In genomic region chr6:53494076-53494475, GRCh38 we compare ENCODE assay signal across 27 cellular contexts. TPM values are rescaled to one million over a fixed set of nuclear protein-coding genes. Genes with fewer than 3 reads are reported as not detected.
DNase-seq lines count a peak whose midpoint lies in the region; ATAC-seq, FAIRE-seq and TF ChIP-seq lines count a peak whose summit lies in the region.
"Had no signal": no experiment of that assay in that cellular context is flagged by ENCODE, and none has a peak within 500 bp of the region (broad histone marks: within the 10 kb centered on the region; RNA-seq: fewer than 3 reads in every experiment).

No MANE protein-coding gene starts in this region.

- in situ Hi-C loops in GM23248 (cut with MboI) = loop anchor here (10.0 kb wide), 2 partner anchors 151 to 231 kb away; no protein-coding TSS in a partner anchor

- 0 out of 2 replicates have a peak overlapping the region, but pooled peaks have one; percentile 50 for H3K4me3 ChIP-seq in GM23248
- peak overlapping the region; percentile 78 for H3K4me3 ChIP-seq in adipocyte (ENCODE audit: low read length)
- no peak overlapping the region for H3K4me3 ChIP-seq in fibroblast of lung (replicated peaks in 1 of 4; ENCODE audit: control extremely low read depth in 1 of 4, insufficient read depth in 1 of 4, low read depth in 3 of 4, low read length in 4 of 4)
- H3K4me3 ChIP-seq in skeletal muscle satellite cell (ENCODE audit: low read length) = no peak overlapping the region
- H3K4me3 ChIP-seq: GM12878, lower lobe of right lung, mucosa of descending colon, ovary, PC-9, spleen had no signal

- H3F3A ChIP-seq in GM23248 (ENCODE audit: insufficient read depth) = peaks cover 36% of the 10 kb centered on the region

- no peaks in the 10 kb centered on the region for H3K79me2 ChIP-seq in GM23248 (ENCODE audit: insufficient read depth)
- H3K79me2 ChIP-seq in fibroblast of lung (ENCODE audit: control insufficient read depth, insufficient read depth, low read length) = no peaks in the 10 kb centered on the region

- H4K20me1 ChIP-seq in GM23248 (ENCODE audit: insufficient read depth) = no peaks in the 10 kb centered on the region
- no peaks in the 10 kb centered on the region for H4K20me1 ChIP-seq in fibroblast of lung (ENCODE audit: control insufficient read depth, extremely low read depth, insufficient read depth, low read length)

- H3K9me3 ChIP-seq in GM23248 (ENCODE audit: low read depth) (no peaks in the 10 kb centered on the region), adipocyte (ENCODE audit: control insufficient read depth, low read length) (no peaks in the 10 kb centered on the region), fibroblast of lung (ENCODE audit: control insufficient read depth, insufficient read depth, low read depth, low read length) (no peaks in the 10 kb centered on the region), skeletal muscle satellite cell (replicated peaks; ENCODE audit: low read length) (no peaks in the 10 kb centered on the region)
- H3K9me3 ChIP-seq: lower lobe of right lung, mucosa of descending colon, ovary, spleen had no signal

- H3K4me2 ChIP-seq in GM23248 (ENCODE audit: unreplicated experiment) (peak overlapping the region; percentile 80), fibroblast of lung (ENCODE audit: extremely low read depth, insufficient read depth, low read length) (peak overlapping the region; percentile 66), skeletal muscle satellite cell (ENCODE audit: low read length) (peak overlapping the region; percentile 69)
- H3K4me2 ChIP-seq: PC-9 had no signal

- H3K27ac ChIP-seq in GM23248 = peak overlapping the region; percentile 43; the same call in 1 of the 2 replicates
- H3K27ac ChIP-seq in fibroblast of lung (ENCODE audit: insufficient read depth, low read length) = no peak overlapping the region
- H3K27ac ChIP-seq: lower lobe of right lung, ovary, PC-9, spleen had no signal

- WGBS in GM23248 (ENCODE audit: low coverage in 1 of 2, low lambda C conversion rate in 2 of 2, missing lambda C conversion rate in 2 of 2), 2 experiments = 83 to 88% methylated on average over 4 of the region's 4 CpGs

- H3K36me3 ChIP-seq in GM23248 (ENCODE audit: low read depth) = no peaks in the 10 kb centered on the region
- H3K36me3 ChIP-seq in adipocyte (ENCODE audit: control insufficient read depth, insufficient read depth, low read length, severe bottlenecking) = peaks cover 14% of the 10 kb centered on the region
- H3K36me3 ChIP-seq in fibroblast of lung (ENCODE audit: control insufficient read depth, insufficient read depth, low read length) = no peaks in the 10 kb centered on the region
- H3K36me3 ChIP-seq in skeletal muscle satellite cell (ENCODE audit: insufficient read depth, low read length) = peaks cover 2% of the 10 kb centered on the region
- H3K36me3 ChIP-seq: ovary had no signal

- ATAC-seq in activated naive CD4-positive, alpha-beta T cell treated with anti-CD3 and anti-CD28 coated beads, Interleukin-2, amount 50 U/mL, for 72 hours = no peak
- ATAC-seq: mucosa of descending colon had no signal

- H3K9me2 ChIP-seq in GM23248 (ENCODE audit: insufficient read depth) = no peaks in the 10 kb centered on the region

- peak; percentile 45 for DNase-seq in GM23248
- peak; percentile 21 for DNase-seq in adipocyte (ENCODE audit: low read depth)
- peak; percentile 41 to 46 for DNase-seq in fibroblast of lung (ENCODE audit: low read depth in 2 of 2)
- no peak for DNase-seq in frontal cortex (ENCODE audit: low spot score in 2 of 2)
- no peak for DNase-seq in activated effector memory CD4-positive, alpha-beta T cell treated with Interleukin-2 at 50 U/mL for 16 hours
- no peak for DNase-seq in activated naive CD4-positive, alpha-beta T cell treated with anti-CD3 and anti-CD28 coated beads, Interleukin-2, amount 50 U/mL, for 72 hours (ENCODE audit: low spot score in 2 of 2)
- DNase-seq: activated CD4-positive, alpha-beta T cell treated with anti-CD3 and anti-CD28 coated beads for 48 hours; activated naive CD4-positive, alpha-beta T cell treated with anti-CD3 and anti-CD28 coated beads for 36 hours; activated T-cell treated with anti-CD3 and anti-CD28 coated beads, Interleukin-2, amount 50 U/mL, for 72 hours; dermis blood vessel endothelial cell; DND-41; lower lobe of right lung; mucosa of descending colon; NCI-H1048; NCI-H1694 treated with DMSO at 0.1 percent for 48 hours; NK-92 treated with Interleukin-12 subunit alpha and Interleukin-12 subunit beta, amount 100 ng/mL, for 24 hours; ovary; PC-9; retina; spleen had no signal

- H3K4me1 ChIP-seq in GM23248 (ENCODE audit: insufficient read depth) = peaks cover 31% of the 10 kb centered on the region
- H3K4me1 ChIP-seq in adipocyte (ENCODE audit: control insufficient read depth, insufficient read depth, low read length) = peaks cover 32% of the 10 kb centered on the region
- H3K4me1 ChIP-seq in fibroblast of lung (ENCODE audit: control insufficient read depth, extremely low read depth, insufficient read depth, low read length) = peaks cover 12% of the 10 kb centered on the region
- H3K4me1 ChIP-seq in skeletal muscle satellite cell (ENCODE audit: control insufficient read depth, insufficient read depth, low read length) = peaks cover 33% of the 10 kb centered on the region

- H2AFZ ChIP-seq in GM23248 = no peak overlapping the region; the same call in 1 of the 2 replicates
- no peak overlapping the region for H2AFZ ChIP-seq in fibroblast of lung (ENCODE audit: low read length)
- H2AFZ ChIP-seq: PC-9 had no signal

- no peaks in the 10 kb centered on the region for H3K9me3 Mint-ChIP-seq in activated naive CD4-positive, alpha-beta T cell treated with anti-CD3 and anti-CD28 coated beads, Interleukin-2, amount 50 U/mL, for 72 hours
- H3K9me3 Mint-ChIP-seq: activated naive CD4-positive, alpha-beta T cell treated with anti-CD3 and anti-CD28 coated beads for 36 hours; activated T-cell treated with anti-CD3 and anti-CD28 coated beads, Interleukin-2, amount 50 U/mL, for 72 hours; IgD-negative memory B cell; nephron; type B pancreatic cell had no signal

- TF ChIP-seq CTCF in fibroblast of lung (conservative IDR thresholded peaks at IDR 0.05 in 1 of 2, IDR thresholded peaks at IDR 0.05 in 1 of 2; ENCODE audit: low read depth in 1 of 2, low read length in 2 of 2) = no peak

- H3K9ac ChIP-seq in GM23248 = no peak overlapping the region
- no peak overlapping the region for H3K9ac ChIP-seq in adipocyte (ENCODE audit: low read length)
- H3K9ac ChIP-seq in fibroblast of lung (ENCODE audit: insufficient read depth, low read length) = no peak overlapping the region
- H3K9ac ChIP-seq in skeletal muscle satellite cell (ENCODE audit: low read depth, low read length) = no peak overlapping the region

- no peaks in the 10 kb centered on the region for H3K36me3 Mint-ChIP-seq in activated naive CD4-positive, alpha-beta T cell treated with anti-CD3 and anti-CD28 coated beads, Interleukin-2, amount 50 U/mL, for 72 hours
- H3K36me3 Mint-ChIP-seq: IgD-negative memory B cell had no signal

- H3K27me3 ChIP-seq in GM23248 (replicated peaks; ENCODE audit: insufficient read depth) (no peaks in the 10 kb centered on the region), adipocyte (replicated peaks; ENCODE audit: control insufficient read depth, insufficient read depth, low read length) (no peaks in the 10 kb centered on the region), fibroblast of lung (ENCODE audit: control insufficient read depth, insufficient read depth, low read length) (no peaks in the 10 kb centered on the region), skeletal muscle satellite cell (ENCODE audit: control insufficient read depth, insufficient read depth, low read length) (no peaks in the 10 kb centered on the region)
- H3K27me3 ChIP-seq: ovary had no signal

- no peak for FAIRE-seq in frontal cortex (lab: Jason Lieb, UNC)
- FAIRE-seq: endometrium, GM12878 had no signal

- H3K27ac Mint-ChIP-seq in activated naive CD4-positive, alpha-beta T cell treated with anti-CD3 and anti-CD28 coated beads, Interleukin-2, amount 50 U/mL, for 72 hours = no peak overlapping the region
- H3K27ac Mint-ChIP-seq: activated naive CD4-positive, alpha-beta T cell treated with anti-CD3 and anti-CD28 coated beads for 36 hours; activated T-cell treated with anti-CD3 and anti-CD28 coated beads, Interleukin-2, amount 50 U/mL, for 72 hours; CD14-positive monocyte; IgD-negative memory B cell; type B pancreatic cell had no signal

RNA-seq across cellular contexts. Expression of gene GCLC, which starts 50.8 kb away (rescaled TPM):
- total RNA-seq in GM23248 (2014; rRNA removed; shearing (Covaris generic)) = 6.4 and 8.6 TPM in 2 replicates
- polyA plus RNA-seq in GM23248 (2016; fragmentation: Nextera tagmentation; extraction: Ambion mirVana) (3.3 TPM in 2 replicates), fibroblast of lung (16.0 and 24.4 TPM in 2 replicates)
- total RNA-seq in fibroblast of lung (31.4 and 35.4 TPM in 2 replicates), frontal cortex (15.9 TPM)
- 12.7 and 19.1 TPM in 2 replicates for polyA plus RNA-seq in fibroblast of lung (2012)
- polyA minus RNA-seq in fibroblast of lung (ENCODE audit: low replicate concordance) = 8.9 and 11.3 TPM in 2 replicates
- 11.4 and 11.9 TPM in 2 replicates for total RNA-seq in skeletal muscle satellite cell (2012; rRNA removed)
- 10 to 100 TPM; 13.5 to 14.5 TPM for total RNA-seq in activated naive CD4-positive, alpha-beta T cell treated with anti-CD3 and anti-CD28 coated beads, Interleukin-2, amount 50 U/mL, for 72 hours

Comparison
In these comparisons a context has a peak if more than half of its experiments do, and no peak if none do; other contexts are left out.
1. DNase-seq: peak in GM23248 (single experiment), adipocyte (single experiment) and fibroblast of lung (2 of 2); none in frontal cortex (0 of 2), activated effector memory CD4-positive, alpha-beta T cell treated with Interleukin-2 at 50 U/mL for 16 hours (single experiment) and activated naive CD4-positive, alpha-beta T cell treated with anti-CD3 and anti-CD28 coated beads, Interleukin-2, amount 50 U/mL, for 72 hours (0 of 2).
2. H3K4me3 ChIP-seq: peak in GM23248 (single experiment) and adipocyte (single experiment); none in fibroblast of lung (0 of 4) and skeletal muscle satellite cell (single experiment).
3. Peak in every context shown above with its lines, with median percentiles within 50 percentile points of each other: H3K4me2 ChIP-seq.